Comparison of ENCODE assay signal across 8 cellular contexts in genomic region chr16:1379054-1379862, GRCh38. TPM values are rescaled to one million over a fixed set of nuclear protein-coding genes. Genes with fewer than 3 reads are reported as not detected.
DNase-seq lines count a peak whose midpoint lies in the region; ATAC-seq and TF ChIP-seq lines count a peak whose summit lies in the region.

No MANE protein-coding gene starts in this region.

- DNase-seq in BJ (ENCODE audit: low read depth) (peak; percentile 31), GM19238 (ENCODE audit: insufficient read length, low spot score) (peak; percentile 81), NCI-H1092 treated with DMSO at 0.1 percent for 48 hours (lab: John Stamatoyannopoulos, UW) (peak; percentile 39), chondrocyte (ENCODE audit: low spot score) (peak; percentile 94), left kidney (ENCODE audit: low read depth, low spot score) (peak; percentile 79)
- peak; percentile 52 for DNase-seq in activated CD4-positive, alpha-beta T cell treated with anti-CD3 and anti-CD28 coated beads for 1 hour
- DNase-seq in stimulated activated CD4-positive, alpha-beta T cell treated with anti-CD3 and anti-CD28 coated beads, Interleukin-1b, Interleukin-23, amount 100 ng/mL, for 48 hours: peak; percentile 72

- no peaks in the 10 kb centered on the region for H3K9me3 Mint-ChIP-seq in chondrocyte (ENCODE audit: low read depth)

- H3K27me3 Mint-ChIP-seq in chondrocyte (ENCODE audit: low read depth): no peaks in the 10 kb centered on the region

- ATAC-seq in GM18873 (IDR thresholded peaks at IDR 0.05; ENCODE audit: low FRiP score, unreplicated experiment): no peak

- TF ChIP-seq CTCF in BJ (IDR thresholded peaks at IDR 0.05; ENCODE audit: insufficient read depth, low read depth, low read length): no peak
- TF ChIP-seq CTCF in chondrocyte (IDR thresholded peaks at IDR 0.05): no peak

- CTCF ChIA-PET in BJ (lab: Yijun Ruan, JAX): interaction anchor here (0.7 to 4.3 kb wide), 3 partner anchors 11 to 42 kb away, joined by 3 to 20 read pairs (median 18); no protein-coding TSS in a partner anchor

- H3K4me1 Mint-ChIP-seq in chondrocyte (ENCODE audit: low read depth): peaks cover 19% of the 10 kb centered on the region

- no peaks in the 10 kb centered on the region for H3K36me3 Mint-ChIP-seq in chondrocyte (ENCODE audit: low read depth)

- peak overlapping the region; percentile 80 for H3K27ac Mint-ChIP-seq in chondrocyte (ENCODE audit: unreplicated experiment)

- no peaks in the 10 kb centered on the region for H3K27me3 ChIP-seq in BJ (ENCODE audit: control insufficient read depth, insufficient read depth, low read length)

- peak overlapping the region; percentile 76 for H3K4me3 Mint-ChIP-seq in chondrocyte (ENCODE audit: unreplicated experiment)

- POLR2A ChIA-PET in BJ (lab: Charles Lee): no interaction called here

- H3K4me3 ChIP-seq in BJ (ENCODE audit: low read depth, low read length): peak overlapping the region; percentile 49

- peaks cover 17% of the 10 kb centered on the region for H3K36me3 ChIP-seq in BJ (ENCODE audit: control insufficient read depth, insufficient read depth, low read length)

RNA-seq across cellular contexts. Expression of gene GNPTG, which starts 27.5 kb away (rescaled TPM):
- 74.1 and 113 TPM in 2 replicates for polyA plus RNA-seq in BJ (2011; rRNA removed)
- polyA minus RNA-seq in BJ (2011; rRNA and poly(A)+ RNA removed): 29.4 and 36.8 TPM in 2 replicates
- total RNA-seq in chondrocyte: 58.3 to 68.4 TPM (median 60.7 TPM) in 3 replicates

RNA-seq across cellular contexts. Expression of gene TSR3, which starts 27.6 kb away (rescaled TPM):
- 43.1 and 52.3 TPM in 2 replicates for polyA plus RNA-seq in BJ (2011; rRNA removed)
- polyA minus RNA-seq in BJ (2011; rRNA and poly(A)+ RNA removed): 18.9 and 22.7 TPM in 2 replicates
- 52.2 to 56.8 TPM (median 56.0 TPM) in 3 replicates for total RNA-seq in chondrocyte

RNA-seq across cellular contexts. Expression of gene UNKL, which starts 35.2 kb away (rescaled TPM):
- 7.9 and 15.4 TPM in 2 replicates for polyA plus RNA-seq in BJ (2011; rRNA removed)
- 3.5 and 8.9 TPM in 2 replicates for polyA minus RNA-seq in BJ (2011; rRNA and poly(A)+ RNA removed)
- total RNA-seq in chondrocyte: 12.3 to 16.1 TPM (median 12.6 TPM) in 3 replicates

RNA-seq across cellular contexts. Expression of gene UQCC4, which starts 41.3 kb away (rescaled TPM):
- polyA plus RNA-seq in BJ (2011; rRNA removed): 13.3 and 19.3 TPM in 2 replicates
- polyA minus RNA-seq in BJ (2011; rRNA and poly(A)+ RNA removed): 3.6 and 9.1 TPM in 2 replicates
- total RNA-seq in chondrocyte: 7.9 to 11.0 TPM (median 9.3 TPM) in 3 replicates

RNA-seq across cellular contexts. Expression of gene BAIAP3, which starts 45.8 kb away (rescaled TPM):
- polyA plus RNA-seq in BJ (2011; rRNA removed): 0.29 and 0.33 TPM in 2 replicates
- 0.14 and 0.51 TPM in 2 replicates for polyA minus RNA-seq in BJ (2011; rRNA and poly(A)+ RNA removed)
- 0.36 to 1.7 TPM (median 1.5 TPM) in 3 replicates for total RNA-seq in chondrocyte

Comparison
In these comparisons a context has a peak if more than half of its experiments do, and no peak if none do; other contexts are left out.
1. DNase-seq: peak in every context shown above with its lines; median percentile 94 in chondrocyte; 81 in GM19238; 79 in left kidney; 72 in stimulated activated CD4-positive, alpha-beta T cell treated with anti-CD3 and anti-CD28 coated beads, Interleukin-1b, Interleukin-23, amount 100 ng/mL, for 48 hours; 52 in activated CD4-positive, alpha-beta T cell treated with anti-CD3 and anti-CD28 coated beads for 1 hour; 39 in NCI-H1092 treated with DMSO at 0.1 percent for 48 hours; 31 in BJ.